ENCODE assay signal across 21 cellular contexts in the genomic region with DNA sequence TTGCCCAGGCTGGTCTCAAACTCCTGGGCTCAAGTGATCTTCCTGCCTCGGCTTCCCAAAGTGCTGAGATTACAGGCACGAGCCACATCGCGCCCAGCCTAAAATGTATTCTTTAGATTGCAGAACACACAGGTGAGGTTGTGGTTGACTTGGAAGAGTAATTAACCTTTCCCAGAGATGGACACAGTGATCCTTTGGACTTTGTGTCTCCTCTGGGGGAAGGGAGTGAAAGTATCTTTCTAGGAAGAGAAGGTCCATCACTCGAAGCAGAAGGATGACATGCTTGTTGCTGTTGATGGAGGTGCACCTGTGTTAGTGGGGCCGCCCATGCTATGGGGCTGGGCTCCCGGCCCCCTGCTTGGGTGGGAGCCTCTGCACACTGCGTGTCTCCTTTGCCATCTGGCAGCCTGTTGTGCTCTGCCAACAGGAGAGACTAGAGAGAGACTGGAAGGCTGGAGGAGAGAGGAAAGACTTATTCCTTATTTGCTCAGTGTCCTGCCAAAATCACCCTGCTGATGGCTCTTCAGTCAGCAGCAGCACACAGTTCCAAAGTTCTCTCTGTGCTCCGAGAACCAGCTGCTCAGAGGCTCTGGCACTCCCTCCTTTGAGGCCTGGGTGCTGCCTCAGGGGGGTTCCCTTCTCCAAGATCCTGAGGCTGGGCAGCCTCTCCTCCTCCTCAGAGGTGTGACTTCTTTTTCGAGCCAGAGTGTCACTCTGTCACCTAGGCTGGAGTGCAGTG. TPM values are rescaled to one million over a fixed set of nuclear protein-coding genes. Genes with fewer than 3 reads are reported as not detected.
DNase-seq lines count a peak whose midpoint lies in the region; ATAC-seq and TF ChIP-seq lines count a peak whose summit lies in the region.
"Had no signal": no experiment of that assay in that cellular context is flagged by ENCODE, and none has a peak within 500 bp of the region (broad histone marks: within the 10 kb centered on the region; RNA-seq: fewer than 3 reads in every experiment).

No MANE protein-coding gene starts in this region.

- no peaks in the 10 kb centered on the region for H3K23me2 ChIP-seq in H9 (ENCODE audit: insufficient read length, low read depth, low read length, poor library complexity, severe bottlenecking)

- no peaks in the 10 kb centered on the region; a peak in 3 of 7 replicates for H3K36me3 Mint-ChIP-seq in H9 (ENCODE audit: insufficient read depth in 1 of 3, low read depth in 3 of 3)

- H3K4me1 ChIP-seq in heart left ventricle, result peaks cover 46 to 93% (median 83%) of the 10 kb centered on the region in 12 donors
- H3K4me1 ChIP-seq in sigmoid colon, result peaks cover 0 to 76% (median 60%) of the 10 kb centered on the region in 4 donors
- no peaks in the 10 kb centered on the region for H3K4me1 ChIP-seq in H9 (ENCODE audit: insufficient read depth, low read length)

- H3K27me3 ChIP-seq in heart left ventricle, result no peaks in the 10 kb centered on the region
- H3K27me3 ChIP-seq in sigmoid colon, result no peaks in the 10 kb centered on the region
- no peaks in the 10 kb centered on the region for H3K27me3 ChIP-seq in H9 (ENCODE audit: insufficient read depth, low read length)
- H3K27me3 ChIP-seq: left lung, SJCRH30 had no signal

- no peak for DNase-seq in Right ventricle myocardium inferior (ENCODE audit: missing footprints)
- DNase-seq in left cardiac atrium, result no peak
- peak in 1 of 5 donors; percentile 31 for DNase-seq in heart left ventricle
- no peak for DNase-seq in sigmoid colon
- DNase-seq in H9, result no peak
- no peak for DNase-seq in HUDEP-2 (lab: John Stamatoyannopoulos, UW; ENCODE audit: unreplicated experiment in 76 of 76)
- DNase-seq: ACHN; activated CD4-positive, alpha-beta T cell treated with anti-CD3 and anti-CD28 coated beads for 1 hour; activated CD8-positive, alpha-beta memory T cell treated with anti-CD3 and anti-CD28 coated beads, Interleukin-2, amount 10 ng/mL, durations not matched to agents 7 days and 5 days; activated effector memory CD4-positive, alpha-beta T cell treated with Interleukin-2 at 50 U/mL for 16 hours; amygdala; CD4-positive, alpha-beta memory T cell; left lung; NCI-H1105; SJCRH30 had no signal

- ATAC-seq in Right ventricle myocardium inferior (peak; percentile 11), left cardiac atrium (no peak), heart left ventricle (peak in 1 of 4 donors; percentile 0), GM21723 (IDR thresholded peaks at IDR 0.05; ENCODE audit: unreplicated experiment) (no peak), GM18511 (IDR thresholded peaks at IDR 0.05; ENCODE audit: unreplicated experiment) (no peak)
- ATAC-seq: activated CD8-positive, alpha-beta memory T cell treated with anti-CD3 and anti-CD28 coated beads, Interleukin-2, amount 10 ng/mL, durations not matched to agents 7 days and 5 days; left lung had no signal

- no peak overlapping the region for H2BK20ac ChIP-seq in H9 (ENCODE audit: low read depth, low read length, poor library complexity, severe bottlenecking)

- H3K36me3 ChIP-seq in heart left ventricle (no peaks in the 10 kb centered on the region), sigmoid colon (no peaks in the 10 kb centered on the region)
- H3K36me3 ChIP-seq: left lung, SJCRH30 had no signal

- H2BK15ac ChIP-seq in H9 (ENCODE audit: low read depth, low read length), result no peak overlapping the region

- intact Hi-C loops in Right ventricle myocardium inferior (cut with DNase I), result no loop called here
- intact Hi-C loops in left cardiac atrium (cut with DNase I), result no loop called here
- intact Hi-C loops in heart left ventricle (cut with DNase I), result loop anchor here in 1 of 10 donors (5.0 kb wide), 1 partner anchor 35 kb away; no protein-coding TSS in a partner anchor
- intact Hi-C loops in sigmoid colon (cut with DNase I), result no loop called here

- 54 to 78% (median 63%) methylated on average over 9 to 10 of the region's 10 CpGs for WGBS in heart left ventricle, 4 donors
- WGBS in sigmoid colon, 2 donors, result 26 to 64% methylated on average over 10 of the region's 10 CpGs
- WGBS in H9 (ENCODE audit: extremely low coverage, insufficient read length, low lambda C conversion rate), result no CpG with 5 or more reads among the region's 10 CpGs

- no peak overlapping the region for H3K14ac ChIP-seq in H9 (ENCODE audit: insufficient read depth, low read length)

- H3K27me3 Mint-ChIP-seq in H9 (ENCODE audit: low read depth), result peaks cover 22% of the 10 kb centered on the region

- H3K4me3 ChIP-seq in heart left ventricle (no peak overlapping the region), sigmoid colon (no peak overlapping the region)
- H3K4me3 ChIP-seq: left lung, SJCRH30 had no signal

- TF ChIP-seq CTCF in heart left ventricle (IDR thresholded peaks at IDR 0.05), result no peak
- TF ChIP-seq CTCF in sigmoid colon (IDR thresholded peaks at IDR 0.05), result no peak
- TF ChIP-seq CTCF in H9 (conservative IDR thresholded peaks at IDR 0.05), result no peak

- H3K9me3 ChIP-seq in heart left ventricle (no peaks in the 10 kb centered on the region), sigmoid colon (no peaks in the 10 kb centered on the region), H9 (ENCODE audit: control insufficient read depth, low read depth, low read length) (no peaks in the 10 kb centered on the region)

- TF ChIP-seq POLR2A in heart left ventricle (IDR thresholded peaks at IDR 0.05) (no peak), sigmoid colon (IDR thresholded peaks at IDR 0.05) (no peak)

- H4K91ac ChIP-seq in H9 (ENCODE audit: insufficient read length, low read depth, low read length), result no peak overlapping the region

- H4K20me1 ChIP-seq in H9 (ENCODE audit: control insufficient read depth, insufficient read depth, insufficient read length), result no peaks in the 10 kb centered on the region

- no peak overlapping the region for H3K4me2 ChIP-seq in H9 (ENCODE audit: insufficient read depth, insufficient read length, low read length)
- H3K4me2 ChIP-seq: KMS-11 had no signal

- no peaks in the 10 kb centered on the region for H3K79me2 ChIP-seq in H9 (ENCODE audit: insufficient read depth, low read length)

- H4K5ac ChIP-seq in H9 (ENCODE audit: insufficient read length, low read depth, low read length), result no peak overlapping the region

- no peak overlapping the region for H3K18ac ChIP-seq in H9 (ENCODE audit: insufficient read length, low read depth, low read length)

- no peak overlapping the region for H2AK5ac ChIP-seq in H9 (ENCODE audit: insufficient read length, low read length)

- H3K27ac ChIP-seq in heart left ventricle (peak overlapping the region in 11 of 12 donors; percentile 82 to 97 (median 93)), sigmoid colon (peak overlapping the region; percentile 88 to 97 (median 94)), H9 (ENCODE audit: insufficient read length, low read depth, low read length) (no peak overlapping the region)
- H3K27ac ChIP-seq: HL-60, KMS-11, SJCRH30 had no signal

- no peak overlapping the region for H2AFZ ChIP-seq in H9 (ENCODE audit: low read length)

- no peak overlapping the region for H2BK12ac ChIP-seq in H9 (ENCODE audit: insufficient read length, low read depth, low read length)

- H3K4me1 Mint-ChIP-seq in H9, result peaks cover 7 to 14% of the 10 kb centered on the region in 2 experiments
- H3K4me1 Mint-ChIP-seq: activated CD8-positive, alpha-beta memory T cell treated with anti-CD3 and anti-CD28 coated beads, Interleukin-2, amount 10 ng/mL, durations not matched to agents 7 days and 5 days had no signal

- H3K79me1 ChIP-seq in H9 (ENCODE audit: insufficient read depth, low read depth, low read length, poor library complexity, severe bottlenecking), result no peaks in the 10 kb centered on the region

- H3K56ac ChIP-seq in H9 (ENCODE audit: insufficient read length, low read depth, low read length), result no peak overlapping the region

- no peak overlapping the region for H3K23ac ChIP-seq in H9 (ENCODE audit: insufficient read length, low read depth, low read length)

- no peak overlapping the region for H2BK120ac ChIP-seq in H9 (ENCODE audit: low read depth, low read length, poor library complexity, severe bottlenecking)

- peaks cover 12 to 15% of the 10 kb centered on the region in 2 experiments for H3K9me3 Mint-ChIP-seq in H9

- H3K4me3 Mint-ChIP-seq in H9, result no peak overlapping the region
- H3K4me3 Mint-ChIP-seq: activated CD8-positive, alpha-beta memory T cell treated with anti-CD3 and anti-CD28 coated beads, Interleukin-2, amount 10 ng/mL, durations not matched to agents 7 days and 5 days; CD4-positive, alpha-beta memory T cell had no signal

- no peak overlapping the region; a peak in 1 of 7 replicates for H3K27ac Mint-ChIP-seq in H9
- H3K27ac Mint-ChIP-seq: activated CD8-positive, alpha-beta memory T cell treated with anti-CD3 and anti-CD28 coated beads, Interleukin-2, amount 10 ng/mL, durations not matched to agents 7 days and 5 days had no signal

- no peak overlapping the region for H3T11ph ChIP-seq in H9 (ENCODE audit: low read length)

- no peak for TF ChIP-seq EP300 in sigmoid colon (IDR thresholded peaks at IDR 0.05)

- no peak overlapping the region for H4K8ac ChIP-seq in H9 (replicated peaks; ENCODE audit: insufficient read length, low read depth, low read length)

- no peak overlapping the region for H2BK5ac ChIP-seq in H9 (ENCODE audit: insufficient read length, low read length)

- no peak overlapping the region for H3K9ac ChIP-seq in H9 (ENCODE audit: extremely low read depth, insufficient read length, low read length)
- H3K9ac ChIP-seq: KMS-11 had no signal

- no peak overlapping the region for H3K4ac ChIP-seq in H9 (ENCODE audit: low read depth, low read length)

RNA-seq across cellular contexts. Expression of a gene that starts 33.1 kb away (rescaled TPM):
- 268 TPM for total RNA-seq in Right ventricle myocardium inferior
- 100 to 1,000 TPM; 295 to 306 TPM for total RNA-seq in left cardiac atrium
- 100 to 1,000 TPM; 223 to 459 (median 305) TPM for total RNA-seq in heart left ventricle
- 100 to 1,000 TPM; 135 to 379 TPM for polyA plus RNA-seq in heart left ventricle
- total RNA-seq in sigmoid colon, result 100 to 1,000 TPM in 2 of 4 donors, 10 to 100 TPM in 2; 71.5 to 156 (median 88.6) TPM
- polyA plus RNA-seq in sigmoid colon, result 100 to 1,000 TPM in 1 of 3 donors, 10 to 100 TPM in 2; 44.9 to 158 (median 78.7) TPM
- total RNA-seq in H9 (2021), result 97.4 and 99.7 TPM in 2 replicates

RNA-seq across cellular contexts. Expression of a gene that starts 38.4 kb away (rescaled TPM):
- total RNA-seq in Right ventricle myocardium inferior, result 81.2 TPM
- 100 to 1,000 TPM in 1 of 2 donors, 10 to 100 TPM in 1; 56.0 to 108 TPM for total RNA-seq in left cardiac atrium
- total RNA-seq in heart left ventricle, result 100 to 1,000 TPM in 2 of 9 donors, 10 to 100 TPM in 7; 30.7 to 127 (median 63.4) TPM
- polyA plus RNA-seq in heart left ventricle, result 100 to 1,000 TPM in 1 of 2 donors, 10 to 100 TPM in 1; 91.7 to 230 TPM
- 10 to 100 TPM; 23.5 to 51.0 (median 27.7) TPM for total RNA-seq in sigmoid colon
- polyA plus RNA-seq in sigmoid colon, result 10 to 100 TPM in 2 of 3 donors, 1 to 10 TPM in 1; 1.6 to 17.3 (median 12.6) TPM
- total RNA-seq in H9 (2021), result 3.4 and 4.8 TPM in 2 replicates
- polyA plus RNA-seq: CD4-positive, alpha-beta memory T cell had no signal

RNA-seq across cellular contexts. Expression of a gene that starts 41.9 kb away (rescaled TPM):
- total RNA-seq in Right ventricle myocardium inferior, result 0.41 TPM
- under 1 TPM; 0.42 to 0.77 TPM for total RNA-seq in left cardiac atrium
- total RNA-seq in heart left ventricle, result 1 to 10 TPM in 1 of 9 donors, under 1 TPM in 4, not detected in 4; 0.31 to 1.3 (median 0.53) TPM
- under 1 TPM in 1 of 2 donors, not detected in 1; 0.61 TPM for polyA plus RNA-seq in heart left ventricle
- total RNA-seq in sigmoid colon, result under 1 TPM in 1 of 4 donors, not detected in 3; 0.66 TPM
- under 1 TPM in 1 of 3 donors, not detected in 2; 0.25 TPM for polyA plus RNA-seq in sigmoid colon
- 0.48 and 0.68 TPM in 2 replicates for total RNA-seq in H9 (2021)
- total RNA-seq: Daoy, H4 had no signal
